In the genomic region with DNA sequence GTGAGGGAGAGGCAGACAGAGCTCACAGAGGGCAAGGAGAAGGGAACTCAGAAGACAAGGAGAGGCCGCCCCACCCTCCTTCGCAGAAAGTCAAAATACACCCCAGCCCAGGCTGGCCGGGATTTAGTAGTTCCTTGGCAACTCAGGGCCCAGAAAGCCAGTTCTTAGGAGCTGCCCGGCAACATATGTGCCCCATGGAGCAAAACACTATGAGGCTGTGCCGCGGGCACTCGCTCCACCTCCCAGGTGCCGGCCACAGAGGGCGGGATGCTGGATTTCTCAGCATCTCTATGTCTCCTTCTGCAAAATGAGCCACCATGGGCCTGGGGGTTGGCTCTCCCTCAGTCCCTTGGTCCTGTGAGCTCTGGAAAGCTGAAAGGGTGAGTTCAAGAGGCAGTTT, we compare ENCODE assay signal across 24 cellular contexts.
"Had no signal": no experiment of that assay in that cellular context is flagged by ENCODE, and none has a peak within 500 bp of the region (broad histone marks: within the 10 kb centered on the region; RNA-seq: fewer than 3 reads in every experiment).

No MANE protein-coding gene starts in this region.

- DNase-seq: activated CD4-positive, alpha-beta T cell treated with anti-CD3 and anti-CD28 coated beads for 48 hours; activated CD4-positive, alpha-beta T cell treated with anti-CD3 and anti-CD28 coated beads, Interleukin-2, amount 50 U/mL, for 4 hours; activated CD4-positive, CD25-positive, alpha-beta regulatory T cell treated with anti-CD3 and anti-CD28 coated beads, Interleukin-2, amount 50 U/mL, for 72 hours; activated CD8-positive, alpha-beta memory T cell treated with anti-CD3 and anti-CD28 coated beads, Interleukin-2, amount 10 ng/mL, durations not matched to agents 7 days and 5 days; activated gamma-delta T cell; activated naive CD4-positive, alpha-beta T cell treated with anti-CD3 and anti-CD28 coated beads for 36 hours; activated T-cell treated with anti-CD3 and anti-CD28 coated beads, Interleukin-2, amount 50 U/mL, for 24 hours; amygdala; brain microvascular endothelial cell; cerebellar nuclear complex; colonic mucosa; Karpas-422; MM.1S; NCI-H1105; NCI-H1436; NCI-H1694 treated with DMSO at 0.1 percent for 48 hours; NCI-H2029 treated with DMSO at 0.1 percent for 48 hours; NCI-H524; NCI-H748 treated with DMSO at 0.1 percent for 48 hours; SIG-M5; SW 1271 had no signal

- H3K9me3 Mint-ChIP-seq: activated naive CD4-positive, alpha-beta T cell treated with anti-CD3 and anti-CD28 coated beads for 36 hours; activated T-cell treated with anti-CD3 and anti-CD28 coated beads, Interleukin-2, amount 50 U/mL, for 24 hours; activated T-helper 1 cell treated with anti-CD3 and anti-CD28 coated beads, Interleukin-12 subunit alpha, Interleukin-12 subunit beta, Interleukin-2, Interleukin-4 antibody, amounts not matched to agents 30 ng/mL and 10 ng/mL and 1 ng/mL, durations not matched to agents 14 hours and 24 hours and 36 hours; T-helper 2 cell treated with Interferon-gamma antibody and Interleukin-4, amounts not matched to agents 5 μg/mL and 100 μg/mL, for 36 hours had no signal

- H3K36me3 Mint-ChIP-seq: activated CD8-positive, alpha-beta memory T cell treated with anti-CD3 and anti-CD28 coated beads, Interleukin-2, amount 10 ng/mL, durations not matched to agents 7 days and 5 days; activated naive CD8-positive, alpha-beta T cell had no signal

- H3K4me3 Mint-ChIP-seq: activated CD8-positive, alpha-beta memory T cell treated with anti-CD3 and anti-CD28 coated beads, Interleukin-2, amount 10 ng/mL, durations not matched to agents 7 days and 5 days; activated naive CD4-positive, alpha-beta T cell treated with anti-CD3 and anti-CD28 coated beads for 36 hours; activated naive CD8-positive, alpha-beta T cell; activated T-cell treated with anti-CD3 and anti-CD28 coated beads, Interleukin-2, amount 50 U/mL, for 24 hours; activated T-helper 1 cell treated with anti-CD3 and anti-CD28 coated beads, Interleukin-12 subunit alpha, Interleukin-12 subunit beta, Interleukin-2, Interleukin-4 antibody, amounts not matched to agents 30 ng/mL and 10 ng/mL and 1 ng/mL, durations not matched to agents 14 hours and 24 hours and 36 hours; T-helper 2 cell treated with Interferon-gamma antibody and Interleukin-4, amounts not matched to agents 5 μg/mL and 100 μg/mL, for 36 hours had no signal

- H3K27ac Mint-ChIP-seq: activated CD8-positive, alpha-beta memory T cell treated with anti-CD3 and anti-CD28 coated beads, Interleukin-2, amount 10 ng/mL, durations not matched to agents 7 days and 5 days; activated naive CD4-positive, alpha-beta T cell treated with anti-CD3 and anti-CD28 coated beads for 36 hours; activated naive CD8-positive, alpha-beta T cell; activated T-cell treated with anti-CD3 and anti-CD28 coated beads, Interleukin-2, amount 50 U/mL, for 24 hours; activated T-helper 1 cell treated with anti-CD3 and anti-CD28 coated beads, Interleukin-12 subunit alpha, Interleukin-12 subunit beta, Interleukin-2, Interleukin-4 antibody, amounts not matched to agents 30 ng/mL and 10 ng/mL and 1 ng/mL, durations not matched to agents 14 hours and 24 hours and 36 hours; T-helper 2 cell treated with Interferon-gamma antibody and Interleukin-4, amounts not matched to agents 5 μg/mL and 100 μg/mL, for 36 hours had no signal
